ENCODE assay signal across 17 cellular contexts in genomic region chr7:22934473-22935065, GRCh38.
DNase-seq lines count a peak whose midpoint lies in the region; ATAC-seq and TF ChIP-seq lines count a peak whose summit lies in the region.
"Had no signal": no experiment of that assay in that cellular context is flagged by ENCODE, and none has a peak within 500 bp of the region (broad histone marks: within the 10 kb centered on the region; RNA-seq: fewer than 3 reads in every experiment).

No MANE protein-coding gene starts in this region.

- in situ Hi-C loops in GM23248 (cut with MboI) = no loop called here
- in situ Hi-C loops in gastrocnemius medialis (cut with MboI; ENCODE audit: low sequenced_read_pairs in 4 of 4) = no loop called here

- H3F3A ChIP-seq in GM23248 (ENCODE audit: insufficient read depth) = peaks cover 39% of the 10 kb centered on the region

- H3K9me2 ChIP-seq in GM23248 (ENCODE audit: insufficient read depth) = no peaks in the 10 kb centered on the region

- ATAC-seq in gastrocnemius medialis = peak; percentile 44 to 51

- DNase-seq in GM23248 = peak; percentile 61
- DNase-seq in adipocyte (ENCODE audit: low read depth) = no peak
- DNase-seq in iris pigment epithelial cell (ENCODE audit: low read depth) = peak; percentile 49
- no peak for DNase-seq in gastrocnemius medialis
- DNase-seq in NCI-H446 (lab: John Stamatoyannopoulos, UW) = no peak
- DNase-seq in cortex of kidney (lab: John Stamatoyannopoulos, UW) = no peak
- DNase-seq in NCI-H1048 (lab: John Stamatoyannopoulos, UW) = no peak
- no peak for DNase-seq in GOT3 (lab: John Stamatoyannopoulos, UW)
- DNase-seq: activated B cell treated with CpG ODN at 0.5 μM for 24 hours; activated effector memory CD4-positive, alpha-beta T cell treated with anti-CD3 and anti-CD28 coated beads, Interleukin-2, amount 50 U/mL, for 16 hours; anterior cingulate cortex; dermis blood vessel endothelial cell; NCI-H1092; NCI-H2171 treated with DMSO at 0.1 percent for 48 hours; stimulated activated CD4-positive, alpha-beta T cell treated with anti-CD3 and anti-CD28 coated beads, Interleukin-2, amount 100 ng/mL, for 24 hours had no signal

- H3K9ac ChIP-seq in GM23248 (no peak overlapping the region), adipocyte (ENCODE audit: low read length) (peak overlapping the region; percentile 63)
- H3K9ac ChIP-seq: BLaER1 treated with 17β-estradiol and CSF1 and Interleukin-3, amounts not matched to agents 10 nM and 100 nM had no signal

- WGBS in GM23248 (ENCODE audit: low coverage in 1 of 2, low lambda C conversion rate in 2 of 2, missing lambda C conversion rate in 2 of 2), 2 experiments = 53 to 55% methylated on average over 4 of the region's 4 CpGs

- TF ChIP-seq POLR2A in gastrocnemius medialis (IDR thresholded peaks at IDR 0.05) = no peak

- H3K27ac ChIP-seq in GM23248 (peak overlapping the region; percentile 48), gastrocnemius medialis (no peak overlapping the region)
- H3K27ac ChIP-seq: BLaER1 treated with 17β-estradiol and CSF1 and Interleukin-3, amounts not matched to agents 10 nM and 100 nM; suprapubic skin had no signal

- H4K20me1 ChIP-seq in GM23248 (ENCODE audit: insufficient read depth) = no peaks in the 10 kb centered on the region; the same call in 1 of the 2 replicates
- H4K20me1 ChIP-seq: BLaER1 treated with 17β-estradiol and CSF1 and Interleukin-3, amounts not matched to agents 10 nM and 100 nM had no signal

- no peak for TF ChIP-seq CTCF in gastrocnemius medialis (IDR thresholded peaks at IDR 0.05 in 4 of 5, conservative IDR thresholded peaks at IDR 0.05 in 1 of 5)

- H3K9me3 ChIP-seq in GM23248 (ENCODE audit: low read depth) (no peaks in the 10 kb centered on the region), adipocyte (ENCODE audit: control insufficient read depth, low read length) (peaks cover 4% of the 10 kb centered on the region), gastrocnemius medialis (no peaks in the 10 kb centered on the region)
- H3K9me3 ChIP-seq: suprapubic skin had no signal

- peak overlapping the region; percentile 41 for H3K4me2 ChIP-seq in GM23248 (ENCODE audit: unreplicated experiment)
- H3K4me2 ChIP-seq: BLaER1 treated with 17β-estradiol and CSF1 and Interleukin-3, amounts not matched to agents 10 nM and 100 nM had no signal

- no peaks in the 10 kb centered on the region for H3K79me2 ChIP-seq in GM23248 (ENCODE audit: insufficient read depth)

- intact Hi-C loops in gastrocnemius medialis (cut with DNase I; ENCODE audit: low total_unique reads) = no loop called here

- H3K36me3 ChIP-seq in GM23248 (ENCODE audit: low read depth) (0 out of 2 replicates have a peak, but pooled peaks cover 4% of the 10 kb centered on the region), adipocyte (ENCODE audit: control insufficient read depth, insufficient read depth, low read length, severe bottlenecking) (peaks cover 11% of the 10 kb centered on the region), gastrocnemius medialis (no peaks in the 10 kb centered on the region)
- H3K36me3 ChIP-seq: suprapubic skin had no signal

- H3K4me1 ChIP-seq in GM23248 (ENCODE audit: insufficient read depth) = peaks cover 20% of the 10 kb centered on the region
- peaks cover 23% of the 10 kb centered on the region for H3K4me1 ChIP-seq in adipocyte (ENCODE audit: control insufficient read depth, insufficient read depth, low read length)
- peaks cover 13% of the 10 kb centered on the region in 2 donors for H3K4me1 ChIP-seq in gastrocnemius medialis
- H3K4me1 ChIP-seq: BLaER1 treated with 17β-estradiol and CSF1 and Interleukin-3, amounts not matched to agents 10 nM and 100 nM had no signal

- H3K4me3 ChIP-seq in GM23248 (no peak overlapping the region), adipocyte (ENCODE audit: low read length) (peak overlapping the region; percentile 29), gastrocnemius medialis (no peak overlapping the region)
- H3K4me3 ChIP-seq: BLaER1 treated with 17β-estradiol and CSF1 and Interleukin-3, amounts not matched to agents 10 nM and 100 nM; suprapubic skin had no signal

- 0 out of 2 replicates have a peak overlapping the region, but pooled peaks have one; percentile 17 for H2AFZ ChIP-seq in GM23248

- H3K27me3 ChIP-seq in GM23248 (replicated peaks; ENCODE audit: insufficient read depth) (no peaks in the 10 kb centered on the region), adipocyte (replicated peaks; ENCODE audit: control insufficient read depth, insufficient read depth, low read length) (no peaks in the 10 kb centered on the region), gastrocnemius medialis (no peaks in the 10 kb centered on the region)
- H3K27me3 ChIP-seq: BLaER1 treated with 17β-estradiol and CSF1 and Interleukin-3, amounts not matched to agents 10 nM and 100 nM; suprapubic skin had no signal

Comparison
In these comparisons a context has a peak if more than half of its experiments do, and no peak if none do; other contexts are left out.
1. DNase-seq: peak in GM23248 (single experiment) and iris pigment epithelial cell (single experiment); none in adipocyte (single experiment), gastrocnemius medialis (0 of 2), NCI-H446 (0 of 2), cortex of kidney (single experiment), NCI-H1048 (single experiment) and GOT3 (single experiment).